8 cellular contexts compared by ENCODE assay signal in the genomic region with DNA sequence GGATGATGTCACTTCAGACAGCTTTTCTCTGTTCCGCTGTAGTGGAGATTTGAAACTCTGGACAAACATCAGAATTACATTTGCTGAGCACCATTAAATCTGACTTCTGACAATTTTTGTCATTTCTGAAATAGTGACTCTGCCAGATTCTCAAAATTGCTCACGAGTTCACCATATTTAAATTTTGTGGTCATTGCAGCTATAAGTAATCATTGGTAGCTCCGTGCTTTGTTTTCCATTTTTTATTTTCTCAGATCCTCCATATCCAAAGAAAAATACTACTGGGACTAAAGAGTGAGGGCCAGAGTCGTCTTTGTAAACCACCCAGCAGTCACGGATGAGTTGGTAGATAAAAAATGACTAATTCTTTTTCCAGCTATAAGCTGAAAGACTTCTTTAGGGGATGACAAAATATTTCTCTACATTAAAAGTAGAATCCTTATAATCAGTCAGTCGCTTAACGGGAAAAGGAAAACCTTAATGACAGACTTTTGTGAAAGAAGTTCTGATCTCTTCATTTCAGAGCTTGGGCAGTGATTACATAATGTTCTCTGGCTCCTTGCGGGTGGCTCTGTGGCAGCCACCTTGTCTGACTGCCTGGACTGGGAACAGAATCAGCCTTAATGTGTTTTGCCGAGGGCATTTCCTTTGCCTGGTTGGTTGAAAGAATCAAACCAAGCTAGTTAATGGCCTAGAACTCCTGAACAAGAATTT. TPM values are rescaled to one million over a fixed set of nuclear protein-coding genes. Genes with fewer than 3 reads are reported as not detected.
DNase-seq lines count a peak whose midpoint lies in the region; ATAC-seq, FAIRE-seq and TF ChIP-seq lines count a peak whose summit lies in the region.

No MANE protein-coding gene starts in this region.

- no peak for TF ChIP-seq CTCF in bronchial epithelial cell (IDR thresholded peaks at IDR 0.05; ENCODE audit: insufficient read depth, low read length, severe bottlenecking)
- no peak for TF ChIP-seq CTCF in kidney epithelial cell (IDR thresholded peaks at IDR 0.05; ENCODE audit: insufficient read depth, low read length, poor library complexity, severe bottlenecking)

- DNase-seq in DMS53 (lab: John Stamatoyannopoulos, UW) (peak; percentile 21), DMS53 treated with DMSO at 0.1 percent for 48 hours (lab: John Stamatoyannopoulos, UW; ENCODE audit: unreplicated experiment) (no peak), H54 (ENCODE audit: insufficient read length, low spot score) (no peak), NCI-H526 treated with DMSO at 0.1 percent for 48 hours (lab: John Stamatoyannopoulos, UW) (peak; percentile 70), bronchial epithelial cell (ENCODE audit: low read depth) (peak; percentile 54), kidney epithelial cell (ENCODE audit: low read depth) (no peak), activated gamma-delta T cell (lab: John Stamatoyannopoulos, UW) (no peak)
- no peak for DNase-seq in stimulated activated naive CD8-positive, alpha-beta T cell treated with anti-CD3 and anti-CD28 coated beads, Interleukin-15, Interleukin-2, amounts not matched to agents 100 U/mL and 50 U/mL, for 24 hours

- H3K36me3 ChIP-seq in bronchial epithelial cell (ENCODE audit: control insufficient read depth, insufficient read depth, low read length) (peaks cover 1% of the 10 kb centered on the region), kidney epithelial cell (ENCODE audit: control insufficient read depth, insufficient read depth, low read length) (no peaks in the 10 kb centered on the region)

- H3K27me3 ChIP-seq in bronchial epithelial cell (ENCODE audit: control insufficient read depth, insufficient read depth, low read length) (no peaks in the 10 kb centered on the region), kidney epithelial cell (ENCODE audit: control insufficient read depth, insufficient read depth, low read length) (no peaks in the 10 kb centered on the region)

- H3K4me3 ChIP-seq in bronchial epithelial cell (ENCODE audit: low read depth, low read length) = peak overlapping the region; percentile 79
- H3K4me3 ChIP-seq in kidney epithelial cell (ENCODE audit: low read depth, low read length) = peak overlapping the region; percentile 78

- no peak for TF ChIP-seq POLR2A in H54 (IDR thresholded peaks at IDR 0.05; ENCODE audit: low read depth, low read length)

- peak; percentile 48 for FAIRE-seq in H54 (lab: Jason Lieb, UNC)
- peak; percentile 13 for FAIRE-seq in bronchial epithelial cell (lab: Jason Lieb, UNC)

- peak; percentile 52 for ATAC-seq in stimulated activated naive CD8-positive, alpha-beta T cell treated with anti-CD3 and anti-CD28 coated beads, Interleukin-15, Interleukin-2, amounts not matched to agents 100 U/mL and 50 U/mL, for 24 hours

RNA-seq across cellular contexts. Expression of a gene that starts 2.3 kb away (rescaled TPM):
- total RNA-seq in bronchial epithelial cell (57.4 and 132 TPM in 2 replicates), kidney epithelial cell (241 and 246 TPM in 2 replicates)

Comparison
In these comparisons a context has a peak if more than half of its experiments do, and no peak if none do; other contexts are left out.
1. DNase-seq: peak in DMS53 (single experiment), NCI-H526 treated with DMSO at 0.1 percent for 48 hours (single experiment) and bronchial epithelial cell (single experiment); none in DMS53 treated with DMSO at 0.1 percent for 48 hours (single experiment), H54 (single experiment), kidney epithelial cell (single experiment), stimulated activated naive CD8-positive, alpha-beta T cell treated with anti-CD3 and anti-CD28 coated beads, Interleukin-15, Interleukin-2, amounts not matched to agents 100 U/mL and 50 U/mL, for 24 hours (single experiment) and activated gamma-delta T cell (single experiment).